ENCODE assay signal across 8 cellular contexts in genomic region chr20:18788021-18788420, GRCh38. TPM values are rescaled to one million over a fixed set of nuclear protein-coding genes. Genes with fewer than 3 reads are reported as not detected.
"Had no signal": no experiment of that assay in that cellular context is flagged by ENCODE, and none has a peak within 500 bp of the region (broad histone marks: within the 10 kb centered on the region; RNA-seq: fewer than 3 reads in every experiment).

No MANE protein-coding gene starts in this region.

- H3K27ac ChIP-seq: HL-60 had no signal

- FAIRE-seq: HepG2, HTR-8/SVneo, K562 had no signal

- H3K4me3 ChIP-seq: K562 had no signal

- ATAC-seq: HepG2, K562 had no signal

- H3K4me3 Mint-ChIP-seq: IgD-negative memory B cell had no signal

- H3K27ac Mint-ChIP-seq: IgD-negative memory B cell had no signal

- H3K4me1 Mint-ChIP-seq: IgD-negative memory B cell had no signal

- DNase-seq: IMR-90, KBM-7 had no signal

RNA-seq across cellular contexts. Expression of gene SCP2D1, which starts 25.6 kb away (rescaled TPM):
- total RNA-seq: HepG2, HT1080, IMR-90, K562 had no signal
